Comparison of ENCODE assay signal across 35 cellular contexts in genomic region chr5:5626412-5626811, GRCh38.
"Had no signal": no experiment of that assay in that cellular context is flagged by ENCODE, and none has a peak within 500 bp of the region (broad histone marks: within the 10 kb centered on the region; RNA-seq: fewer than 3 reads in every experiment).

No MANE protein-coding gene starts in this region.

- H3K4me1 ChIP-seq: adrenal gland, body of pancreas, breast epithelium had no signal

- DNase-seq: activated B cell treated with CpG ODN at 0.5 μM for 24 hours; activated CD4-positive, alpha-beta memory T cell treated with anti-CD3 and anti-CD28 coated beads for 36 hours; activated CD4-positive, alpha-beta T cell treated with anti-CD3 and anti-CD28 coated beads for 4 hours; activated CD4-positive, alpha-beta T cell treated with anti-CD3 and anti-CD28 coated beads, Interleukin-2, amount 10 ng/mL, durations not matched to agents 24 days and 14 days; activated CD4-positive, alpha-beta T cell treated with anti-CD3 and anti-CD28 coated beads, Interleukin-2, amount 50 U/mL, for 1 hour; activated CD4-positive, alpha-beta T cell treated with anti-CD3 and anti-CD28 coated beads, Interleukin-2, amount 50 U/mL, for 4 hours; activated CD4-positive, CD25-positive, alpha-beta regulatory T cell treated with anti-CD3 and anti-CD28 coated beads, Interleukin-2, amount 50 U/mL, for 72 hours; activated CD8-positive, alpha-beta memory T cell treated with anti-CD3 and anti-CD28 coated beads, Interleukin-2, amount 50 U/mL, for 4 hours; activated CD8-positive, alpha-beta T cell treated with anti-CD3 and anti-CD28 coated beads for 36 hours; activated effector memory CD4-positive, alpha-beta T cell treated with anti-CD3 and anti-CD28 coated beads, Interleukin-2, amount 50 U/mL, for 16 hours; activated gamma-delta T cell treated with Interleukin-2 at 50 U/mL for 16 hours; activated naive CD4-positive, alpha-beta T cell; activated naive CD4-positive, alpha-beta T cell treated with anti-CD3 and anti-CD28 coated beads for 36 hours; activated naive CD4-positive, alpha-beta T cell treated with anti-CD3 and anti-CD28 coated beads, Interleukin-2, amount 50 U/mL, for 16 hours; activated naive CD8-positive, alpha-beta T cell treated with anti-CD3 and anti-CD28 coated beads for 36 hours; activated T-cell treated with anti-CD3 and anti-CD28 coated beads for 4 hours; activated T-cell treated with anti-CD3 and anti-CD28 coated beads, Interleukin-2, amount 50 U/mL, for 1 hour; activated T-cell treated with anti-CD3 and anti-CD28 coated beads, Interleukin-2, amount 50 U/mL, for 4 hours; activated T-cell treated with anti-CD3 and anti-CD28 coated beads, Interleukin-2, amount 50 U/mL, for 72 hours; adrenal gland; amniotic stem cell; aorta; body of pancreas; brain microvascular endothelial cell; central memory CD4-positive, alpha-beta T cell; T-helper 1 cell; T-helper 2 cell; T-helper 9 cell had no signal

- ATAC-seq: activated CD8-positive, alpha-beta T cell treated with anti-CD3 and anti-CD28 coated beads for 36 hours; activated naive CD4-positive, alpha-beta T cell treated with anti-CD3 and anti-CD28 coated beads, Interleukin-2, amount 50 U/mL, for 72 hours; activated T-cell treated with anti-CD3 and anti-CD28 coated beads, Interleukin-2, amount 50 U/mL, for 4 hours; activated T-cell treated with anti-CD3 and anti-CD28 coated beads, Interleukin-2, amount 50 U/mL, for 72 hours; activated T-helper 17 cell treated with anti-CD3 and anti-CD28 coated beads, Interleukin-2, amount 50 U/mL, for 72 hours; body of pancreas had no signal

- H3K27me3 Mint-ChIP-seq: activated B cell treated with CpG ODN at 0.5 μM for 24 hours; activated CD4-positive, alpha-beta T cell treated with anti-CD3 and anti-CD28 coated beads, Interleukin-2, amount 10 ng/mL, durations not matched to agents 24 days and 14 days; activated naive CD8-positive, alpha-beta T cell treated with anti-CD3 and anti-CD28 coated beads for 36 hours had no signal

- H3K4me3 ChIP-seq: adrenal gland, body of pancreas, breast epithelium had no signal

- H3K4me1 Mint-ChIP-seq: activated B cell treated with CpG ODN at 0.5 μM for 24 hours; activated naive CD8-positive, alpha-beta T cell treated with anti-CD3 and anti-CD28 coated beads for 36 hours; activated T-helper 17 cell treated with anti-CD3 and anti-CD28 coated beads, Interleukin-2, amount 50 U/mL, for 72 hours had no signal

- H3K4me3 Mint-ChIP-seq: activated B cell treated with CpG ODN at 0.5 μM for 24 hours; activated CD4-positive, alpha-beta memory T cell treated with anti-CD3 and anti-CD28 coated beads for 36 hours; activated CD4-positive, alpha-beta T cell treated with anti-CD3 and anti-CD28 coated beads, Interleukin-2, amount 10 ng/mL, durations not matched to agents 24 days and 14 days; activated CD8-positive, alpha-beta T cell treated with anti-CD3 and anti-CD28 coated beads for 36 hours; activated naive CD4-positive, alpha-beta T cell treated with anti-CD3 and anti-CD28 coated beads for 36 hours; activated naive CD8-positive, alpha-beta T cell treated with anti-CD3 and anti-CD28 coated beads for 36 hours; activated T-cell treated with anti-CD3 and anti-CD28 coated beads, Interleukin-2, amount 50 U/mL, for 4 hours; activated T-cell treated with anti-CD3 and anti-CD28 coated beads, Interleukin-2, amount 50 U/mL, for 72 hours; activated T-helper 1 cell treated with anti-CD3 and anti-CD28 coated beads, Interleukin-12 subunit alpha, Interleukin-12 subunit beta, Interleukin-2, Interleukin-4 antibody, amounts not matched to agents 30 ng/mL and 10 ng/mL and 1 ng/mL, durations not matched to agents 14 hours and 24 hours and 36 hours; activated T-helper 17 cell treated with anti-CD3 and anti-CD28 coated beads, Interleukin-2, amount 50 U/mL, for 72 hours; T-helper 1 cell treated with Interleukin-12 subunit alpha and Interleukin-12 subunit beta and Interleukin-4 antibody, amounts not matched to agents 30 μg/mL and 1 μg/mL, for 36 hours; T-helper 2 cell treated with Interferon-gamma antibody and Interleukin-4, amounts not matched to agents 5 μg/mL and 100 μg/mL, for 36 hours had no signal

- H3K27me3 ChIP-seq: adrenal gland, body of pancreas, brain microvascular endothelial cell, breast epithelium had no signal

- H3K27ac Mint-ChIP-seq: activated B cell treated with CpG ODN at 0.5 μM for 24 hours; activated CD4-positive, alpha-beta memory T cell treated with anti-CD3 and anti-CD28 coated beads for 36 hours; activated CD4-positive, alpha-beta T cell treated with anti-CD3 and anti-CD28 coated beads, Interleukin-2, amount 10 ng/mL, durations not matched to agents 24 days and 14 days; activated CD8-positive, alpha-beta T cell treated with anti-CD3 and anti-CD28 coated beads for 36 hours; activated naive CD4-positive, alpha-beta T cell treated with anti-CD3 and anti-CD28 coated beads for 36 hours; activated naive CD4-positive, alpha-beta T cell treated with anti-CD3 and anti-CD28 coated beads, Interleukin-2, amount 50 U/mL, for 72 hours; activated naive CD8-positive, alpha-beta T cell treated with anti-CD3 and anti-CD28 coated beads for 36 hours; activated T-cell treated with anti-CD3 and anti-CD28 coated beads, Interleukin-2, amount 50 U/mL, for 72 hours; activated T-helper 1 cell treated with anti-CD3 and anti-CD28 coated beads, Interleukin-12 subunit alpha, Interleukin-12 subunit beta, Interleukin-2, Interleukin-4 antibody, amounts not matched to agents 30 ng/mL and 10 ng/mL and 1 ng/mL, durations not matched to agents 14 hours and 24 hours and 36 hours; activated T-helper 17 cell treated with anti-CD3 and anti-CD28 coated beads, Interleukin-2, amount 50 U/mL, for 72 hours; T-helper 1 cell treated with Interleukin-12 subunit alpha and Interleukin-12 subunit beta and Interleukin-4 antibody, amounts not matched to agents 30 μg/mL and 1 μg/mL, for 36 hours; T-helper 2 cell treated with Interferon-gamma antibody and Interleukin-4, amounts not matched to agents 5 μg/mL and 100 μg/mL, for 36 hours had no signal

- H3K36me3 ChIP-seq: adrenal gland, brain microvascular endothelial cell, breast epithelium had no signal

- H3K27ac ChIP-seq: adrenal gland, body of pancreas, brain microvascular endothelial cell, breast epithelium, VCaP had no signal
